15 cellular contexts compared by ENCODE assay signal in genomic region chr9:33220681-33221567, GRCh38. TPM values are rescaled to one million over a fixed set of nuclear protein-coding genes. Genes with fewer than 3 reads are reported as not detected.
DNase-seq lines count a peak whose midpoint lies in the region; TF ChIP-seq lines count a peak whose summit lies in the region.
"Had no signal": no experiment of that assay in that cellular context is flagged by ENCODE, and none has a peak within 500 bp of the region (broad histone marks: within the 10 kb centered on the region; RNA-seq: fewer than 3 reads in every experiment).

No MANE protein-coding gene starts in this region.

- no peak overlapping the region for H2AFZ ChIP-seq in H9 (ENCODE audit: low read length)

- H3K4me3 Mint-ChIP-seq in H9 = no peak overlapping the region
- no peak overlapping the region for H3K4me3 Mint-ChIP-seq in HFFc6
- H3K4me3 Mint-ChIP-seq: CD4-positive, CD25-positive, alpha-beta regulatory T cell; nephron had no signal

- H3K4me2 ChIP-seq in BLaER1 treated with 17β-estradiol and CSF1 and Interleukin-3, amounts not matched to agents 10 nM and 100 nM = peak overlapping the region; percentile 60 to 98 (median 90)
- H3K4me2 ChIP-seq in H9 (ENCODE audit: insufficient read depth, insufficient read length, low read length) = no peak overlapping the region

- H3K36me3 Mint-ChIP-seq in H9 (ENCODE audit: insufficient read depth in 1 of 3, low read depth in 3 of 3) (no peaks in the 10 kb centered on the region; a peak in 1 of 7 replicates), HFFc6 (ENCODE audit: low read depth) (no peaks in the 10 kb centered on the region)
- H3K36me3 Mint-ChIP-seq: CD4-positive, CD25-positive, alpha-beta regulatory T cell had no signal

- peaks cover 44 to 69% (median 53%) of the 10 kb centered on the region in 10 experiments for H3K4me1 ChIP-seq in BLaER1 treated with 17β-estradiol and CSF1 and Interleukin-3, amounts not matched to agents 10 nM and 100 nM
- H3K4me1 ChIP-seq in H9 (ENCODE audit: insufficient read depth, low read length) (no peaks in the 10 kb centered on the region), liver (ENCODE audit: control insufficient read depth in 4 of 4, insufficient read depth in 4 of 4, low read length in 3 of 4) (peaks cover 0 to 4% (median 0%) of the 10 kb centered on the region in 4 donors)
- H3K4me1 ChIP-seq: SJSA1 had no signal

- no peak overlapping the region for H2BK5ac ChIP-seq in H9 (ENCODE audit: insufficient read length, low read length)

- WGBS in H9 (ENCODE audit: extremely low coverage, insufficient read length, low lambda C conversion rate) = no CpG with 5 or more reads among the region's 14 CpGs
- WGBS in liver = 81% methylated on average over 14 of the region's 14 CpGs

- no peak overlapping the region for H2BK15ac ChIP-seq in H9 (ENCODE audit: low read depth, low read length)

- no peaks in the 10 kb centered on the region for H3K79me1 ChIP-seq in H9 (ENCODE audit: insufficient read depth, low read depth, low read length, poor library complexity, severe bottlenecking)

- no peaks in the 10 kb centered on the region for H3K9me3 Mint-ChIP-seq in H9
- H3K9me3 Mint-ChIP-seq in HFFc6 = no peaks in the 10 kb centered on the region
- H3K9me3 Mint-ChIP-seq: CD4-positive, CD25-positive, alpha-beta regulatory T cell; nephron had no signal

- H4K5ac ChIP-seq in H9 (ENCODE audit: insufficient read length, low read depth, low read length) = no peak overlapping the region

- no peak overlapping the region for H3K23ac ChIP-seq in H9 (ENCODE audit: insufficient read length, low read depth, low read length)

- no peak overlapping the region for H2BK12ac ChIP-seq in H9 (ENCODE audit: insufficient read length, low read depth, low read length)

- TF ChIP-seq CTCF in H9 (conservative IDR thresholded peaks at IDR 0.05) (no peak), liver (IDR thresholded peaks at IDR 0.05; ENCODE audit: low read depth, low read length, missing input control) (no peak), HFFc6 (IDR thresholded peaks at IDR 0.05) (no peak)

- peak overlapping the region; percentile 78 for H4K8ac ChIP-seq in H9 (replicated peaks; ENCODE audit: insufficient read length, low read depth, low read length)

- H3K18ac ChIP-seq in H9 (ENCODE audit: insufficient read length, low read depth, low read length) = no peak overlapping the region

- H3K27me3 ChIP-seq in BLaER1 treated with 17β-estradiol and CSF1 and Interleukin-3, amounts not matched to agents 10 nM and 100 nM = no peaks in the 10 kb centered on the region
- H3K27me3 ChIP-seq in H9 (ENCODE audit: insufficient read depth, low read length) (no peaks in the 10 kb centered on the region), liver (ENCODE audit: control insufficient read depth in 4 of 4, insufficient read depth in 4 of 4, low read length in 3 of 4) (no peaks in the 10 kb centered on the region)
- H3K27me3 ChIP-seq: SJSA1 had no signal

- H3K9me3 ChIP-seq in BLaER1 treated with 17β-estradiol and CSF1 and Interleukin-3, amounts not matched to agents 10 nM and 100 nM (replicated peaks in 1 of 11) = no peaks in the 10 kb centered on the region
- H3K9me3 ChIP-seq in H9 (ENCODE audit: control insufficient read depth, low read depth, low read length) = no peaks in the 10 kb centered on the region
- H3K9me3 ChIP-seq in liver (ENCODE audit: control insufficient read depth in 4 of 4, low read length in 3 of 4) = no peaks in the 10 kb centered on the region
- H3K9me3 ChIP-seq: SJSA1 had no signal

- no peaks in the 10 kb centered on the region for H4K20me1 ChIP-seq in BLaER1 treated with 17β-estradiol and CSF1 and Interleukin-3, amounts not matched to agents 10 nM and 100 nM
- H4K20me1 ChIP-seq in H9 (ENCODE audit: control insufficient read depth, insufficient read depth, insufficient read length) = no peaks in the 10 kb centered on the region

- H2BK20ac ChIP-seq in H9 (ENCODE audit: low read depth, low read length, poor library complexity, severe bottlenecking) = no peak overlapping the region

- no peak overlapping the region for H3T11ph ChIP-seq in H9 (ENCODE audit: low read length)

- TF ChIP-seq RAD21 in liver (IDR thresholded peaks at IDR 0.05) = peak in 1 of 2 donors; percentile 27

- H2BK120ac ChIP-seq in H9 (ENCODE audit: low read depth, low read length, poor library complexity, severe bottlenecking) = no peak overlapping the region

- peak overlapping the region in 5 of 10 experiments; percentile 2 to 38 (median 21); a peak in 5 of 20 replicates for H3K4me3 ChIP-seq in BLaER1 treated with 17β-estradiol and CSF1 and Interleukin-3, amounts not matched to agents 10 nM and 100 nM
- no peak overlapping the region for H3K4me3 ChIP-seq in liver (ENCODE audit: low read depth in 1 of 3, low read length in 3 of 3)
- H3K4me3 ChIP-seq: SJSA1 had no signal

- no peak overlapping the region; the same call in 1 of the 2 replicates for H3K14ac ChIP-seq in H9 (ENCODE audit: insufficient read depth, low read length)

- no peaks in the 10 kb centered on the region for H3K36me3 ChIP-seq in BLaER1 treated with 17β-estradiol and CSF1 and Interleukin-3, amounts not matched to agents 10 nM and 100 nM
- no peaks in the 10 kb centered on the region for H3K36me3 ChIP-seq in liver (ENCODE audit: control insufficient read depth in 4 of 4, insufficient read depth in 3 of 4, low read depth in 1 of 4, low read length in 3 of 4)
- H3K36me3 ChIP-seq: SJSA1 had no signal

- no peak overlapping the region for H4K91ac ChIP-seq in H9 (ENCODE audit: insufficient read length, low read depth, low read length)

- no peak overlapping the region for H3K4ac ChIP-seq in H9 (ENCODE audit: low read depth, low read length)

- H3K4me1 Mint-ChIP-seq in H9 (peaks cover 3 to 4% of the 10 kb centered on the region in 2 experiments; a peak in 2 of 4 replicates), HFFc6 (ENCODE audit: low read depth) (peaks cover 12% of the 10 kb centered on the region)

- no peak overlapping the region for H2AK5ac ChIP-seq in H9 (ENCODE audit: insufficient read length, low read length)

- H3K23me2 ChIP-seq in H9 (ENCODE audit: insufficient read length, low read depth, low read length, poor library complexity, severe bottlenecking) = no peaks in the 10 kb centered on the region

- DNase-seq in H9 = no peak
- DNase-seq in SKM-1 (lab: John Stamatoyannopoulos, UW; ENCODE audit: unreplicated experiment) = peak; percentile 57
- no peak for DNase-seq in SIG-M5 (lab: John Stamatoyannopoulos, UW)
- DNase-seq in HuH-7.5 (ENCODE audit: low spot score) = no peak
- no peak for DNase-seq in HFFc6
- no peak for DNase-seq in GOT3 (lab: John Stamatoyannopoulos, UW)
- DNase-seq: activated gamma-delta T cell treated with Interleukin-2 at 50 U/mL for 16 hours; CD4-positive, CD25-positive, alpha-beta regulatory T cell; H7 had no signal

- peak overlapping the region; percentile 50 to 74 (median 66); a peak in 21 of 22 replicates for H3K27ac ChIP-seq in BLaER1 treated with 17β-estradiol and CSF1 and Interleukin-3, amounts not matched to agents 10 nM and 100 nM
- no peak overlapping the region for H3K27ac ChIP-seq in H9 (ENCODE audit: insufficient read length, low read depth, low read length)
- H3K27ac ChIP-seq in liver (ENCODE audit: low read depth in 1 of 2, low read length in 2 of 2) = no peak overlapping the region
- H3K27ac ChIP-seq: SJSA1 had no signal

- H3K27me3 Mint-ChIP-seq in H9 (ENCODE audit: low read depth) (peaks cover 9% of the 10 kb centered on the region), HFFc6 (ENCODE audit: insufficient read depth) (peaks cover 15% of the 10 kb centered on the region)

- H3K79me2 ChIP-seq in H9 (ENCODE audit: insufficient read depth, low read length) = no peaks in the 10 kb centered on the region

- H3K9ac ChIP-seq in BLaER1 treated with 17β-estradiol and CSF1 and Interleukin-3, amounts not matched to agents 10 nM and 100 nM = peak overlapping the region in 9 of 11 experiments; percentile 1 to 61 (median 38); a peak in 12 of 22 replicates
- H3K9ac ChIP-seq in H9 (ENCODE audit: extremely low read depth, insufficient read length, low read length) (no peak overlapping the region), liver (ENCODE audit: low read depth in 1 of 2, low read length in 2 of 2) (no peak overlapping the region)

- peak overlapping the region; percentile 22 for H3K56ac ChIP-seq in H9 (ENCODE audit: insufficient read length, low read depth, low read length)

- H3K27ac Mint-ChIP-seq in H9 (no peak overlapping the region), HFFc6 (no peak overlapping the region)
- H3K27ac Mint-ChIP-seq: nephron had no signal

TF ChIP-seq in liver, 16 proteins besides CTCF, POLR2A, EP300 and RAD21:
- TF ChIP-seq NR2F2 (IDR thresholded peaks at IDR 0.05) = peak; percentile 93
- no peak for TF ChIP-seq MAX (IDR thresholded peaks at IDR 0.05)

RNA-seq across cellular contexts. Expression of gene SPINK4, which starts 19.0 kb away (rescaled TPM):
- total RNA-seq in H9 (2021) (not detected in 2 replicates), liver (under 1 TPM in 1 of 2 donors, not detected in 1; 0.70 TPM)
- polyA plus RNA-seq in liver = not detected
- not detected for total RNA-seq in HFFc6 (2021; fragmentation: NEBNext Ultra II Directional; extraction: Animal tissue kit (Norgen Biotek cat#: 25700))
- total RNA-seq: CD4-positive, CD25-positive, alpha-beta regulatory T cell; chondrocyte; H7; NCI-H460; SJSA1 had no signal
- polyA plus RNA-seq: CD4-positive, CD25-positive, alpha-beta regulatory T cell had no signal

RNA-seq across cellular contexts. Expression of gene BAG1, which starts 43.6 kb away (rescaled TPM):
- 58.8 and 66.4 TPM in 2 replicates for total RNA-seq in H9 (2021)
- total RNA-seq in liver = 10 to 100 TPM; 35.1 to 49.4 TPM
- 10 to 100 TPM; 36.6 to 55.2 TPM for polyA plus RNA-seq in liver
- 10 to 100 TPM; 22.5 to 31.3 (median 27.6) TPM for total RNA-seq in HFFc6 (2021; fragmentation: NEBNext Ultra II Directional; extraction: Animal tissue kit (Norgen Biotek cat#: 25700))

RNA-seq across cellular contexts. Expression of gene CHMP5, which starts 43.9 kb away (rescaled TPM):
- total RNA-seq in H9 (2021) (47.6 and 51.9 TPM in 2 replicates), liver (10 to 100 TPM; 23.2 to 26.5 TPM)
- polyA plus RNA-seq in liver = 10 to 100 TPM; 29.0 to 34.8 TPM
- 10 to 100 TPM; 75.5 to 90.2 (median 78.8) TPM for total RNA-seq in HFFc6 (2021; fragmentation: NEBNext Ultra II Directional; extraction: Animal tissue kit (Norgen Biotek cat#: 25700))

RNA-seq across cellular contexts. Expression of gene B4GALT1, which starts 53.8 kb away (rescaled TPM):
- 15.3 and 16.1 TPM in 2 replicates for total RNA-seq in H9 (2021)
- total RNA-seq in liver = 10 to 100 TPM; 27.3 to 58.1 TPM
- 10 to 100 TPM; 25.9 to 59.8 TPM for polyA plus RNA-seq in liver
- total RNA-seq in HFFc6 (2021; fragmentation: NEBNext Ultra II Directional; extraction: Animal tissue kit (Norgen Biotek cat#: 25700)) = 100 to 1,000 TPM in 4 of 6 experiments, 10 to 100 TPM in 2; 87.2 to 116 (median 106) TPM

Comparison
In these comparisons a context has a peak if more than half of its experiments do, and no peak if none do; other contexts are left out.
1. H3K27ac ChIP-seq: peak in BLaER1 treated with 17β-estradiol and CSF1 and Interleukin-3, amounts not matched to agents 10 nM and 100 nM (11 of 11); none in H9 (single experiment) and liver (0 of 2).
2. H3K9ac ChIP-seq: peak in BLaER1 treated with 17β-estradiol and CSF1 and Interleukin-3, amounts not matched to agents 10 nM and 100 nM (9 of 11); none in H9 (single experiment) and liver (0 of 2).